8 cellular contexts compared by ENCODE assay signal in genomic region chr10:95907454-95908253, GRCh38. TPM values are rescaled to one million over a fixed set of nuclear protein-coding genes. Genes with fewer than 3 reads are reported as not detected.
DNase-seq lines count a peak whose midpoint lies in the region; ATAC-seq and TF ChIP-seq lines count a peak whose summit lies in the region.

A gene with protein sequence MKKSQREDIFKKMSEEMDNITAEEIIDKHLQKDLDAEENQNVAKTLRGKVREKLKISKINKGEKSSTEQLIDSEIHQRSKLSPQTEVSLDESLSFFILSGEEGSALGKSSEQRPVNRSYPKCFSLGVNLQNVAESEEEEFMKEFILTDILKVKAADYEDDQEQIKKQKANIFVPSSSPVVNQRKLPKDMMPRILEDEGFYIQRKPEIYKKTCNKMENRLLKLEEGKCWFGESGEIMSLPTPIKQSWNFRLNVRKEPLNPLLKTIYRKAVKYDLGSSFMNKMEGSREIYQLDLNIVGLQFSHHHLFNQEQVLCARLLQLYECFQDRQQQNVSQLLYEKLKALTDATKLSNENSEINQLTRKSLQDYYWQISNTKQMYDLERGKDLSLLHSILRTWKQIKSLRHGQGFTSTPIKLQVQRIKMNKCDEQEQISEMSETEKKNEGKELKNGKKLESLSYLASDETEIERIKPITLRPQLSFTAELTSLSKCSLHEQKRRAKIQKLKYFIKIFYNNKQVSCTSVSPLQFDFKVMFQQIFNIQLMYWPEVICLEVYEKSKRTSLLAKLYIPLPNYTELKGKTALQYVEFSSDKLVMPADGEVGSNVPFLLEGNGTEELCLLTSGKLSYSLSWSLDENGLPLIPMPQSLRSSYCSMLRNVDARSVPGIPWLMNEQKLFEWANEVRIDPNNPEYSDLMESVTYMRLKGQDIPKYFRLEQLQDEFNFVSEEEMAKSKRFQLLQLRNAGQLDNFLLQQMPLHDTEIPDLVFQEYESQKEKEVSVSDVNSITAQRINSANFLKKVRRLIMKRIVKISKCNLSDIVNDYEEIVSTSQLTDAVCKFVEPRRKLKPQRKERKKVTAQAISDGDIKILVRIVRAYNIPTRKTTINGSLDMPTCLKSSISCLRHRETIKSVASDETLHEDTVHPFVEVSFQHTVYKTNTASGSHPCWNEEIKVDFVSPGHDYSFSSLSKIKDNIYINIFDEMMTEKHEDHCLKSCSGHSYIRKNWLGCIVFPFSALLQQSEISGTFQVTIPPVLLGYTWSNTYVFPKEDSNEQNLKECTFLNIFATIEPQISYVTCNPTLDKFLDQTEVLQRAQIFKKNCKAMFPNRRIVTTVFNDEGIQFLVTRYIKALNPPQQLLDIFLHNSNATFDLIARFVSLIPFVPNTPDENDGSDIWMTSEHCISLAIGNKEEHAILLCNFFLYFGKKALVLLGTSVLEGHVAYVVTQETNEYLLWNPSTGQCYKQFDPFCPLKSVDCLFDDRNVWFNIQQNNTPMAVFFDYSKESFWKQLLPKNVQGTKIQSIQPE (N-terminal part only) (plus strand): TSS chr10:95907975. CDS start chr10:95911324, 3,349 bp downstream.

- no peaks in the 10 kb centered on the region for H3K27me3 ChIP-seq in lower lobe of right lung (ENCODE audit: low read depth)

- H3K36me3 ChIP-seq in lower lobe of right lung: peaks cover 14% of the 10 kb centered on the region

- H3K4me3 ChIP-seq in lower lobe of right lung: peak within 1 kb of the TSS; percentile 78

- peak; percentile 19 for TF ChIP-seq CTCF in lower lobe of right lung (IDR thresholded peaks at IDR 0.05)

- peak within 1 kb of the TSS; percentile 77 for H3K27ac ChIP-seq in lower lobe of right lung

- peak; percentile 93 for ATAC-seq in GM19035 (IDR thresholded peaks at IDR 0.05; ENCODE audit: unreplicated experiment)
- ATAC-seq in HG03342 (IDR thresholded peaks at IDR 0.05; ENCODE audit: unreplicated experiment): peak; percentile 74
- peak; percentile 98 to 99 for ATAC-seq in lower lobe of right lung

- no peaks in the 10 kb centered on the region for H3K9me3 ChIP-seq in lower lobe of right lung

- intact Hi-C loops in lower lobe of right lung (cut with DNase I): no loop called here

- peak in 13 of 14 donors; percentile 62 to 97 (median 91) for DNase-seq in C1 segment of cervical spinal cord (lab: John Stamatoyannopoulos, UW)
- DNase-seq in NCI-H526 treated with DMSO at 0.1 percent for 48 hours (lab: John Stamatoyannopoulos, UW): peak; percentile 56
- peak; percentile 76 to 80 for DNase-seq in activated CD4-positive, alpha-beta T cell treated with anti-CD3 and anti-CD28 coated beads, Interleukin-2, amount 50 U/mL, for 48 hours
- peak; percentile 90 for DNase-seq in ecto neural progenitor cell (ENCODE audit: low spot score)
- peak; percentile 88 for DNase-seq in lower lobe of right lung
- peak in 2 of 3 donors; percentile 18 to 54 for DNase-seq in stimulated activated CD4-positive, alpha-beta T cell treated with anti-CD3 and anti-CD28 coated beads, TNF-alpha, amount 100 ng/mL, for 1 hour (ENCODE audit: low read depth in 3 of 3, low spot score in 1 of 3)

- peaks cover 5% of the 10 kb centered on the region for H3K4me1 ChIP-seq in lower lobe of right lung

RNA-seq across cellular contexts. Expression of the gene that starts here (rescaled TPM):
- total RNA-seq in lower lobe of right lung: 1.6 TPM

Comparison
In these comparisons a context has a peak if more than half of its experiments do, and no peak if none do; other contexts are left out.
1. Peak in every context shown above with its lines: DNase-seq, ATAC-seq, H3K4me3 ChIP-seq and H3K27ac ChIP-seq.
2. DNase-seq: peak in every context shown above with its lines; median percentile 91 in C1 segment of cervical spinal cord; 90 in ecto neural progenitor cell; 88 in lower lobe of right lung; 78 in activated CD4-positive, alpha-beta T cell treated with anti-CD3 and anti-CD28 coated beads, Interleukin-2, amount 50 U/mL, for 48 hours; 56 in NCI-H526 treated with DMSO at 0.1 percent for 48 hours; 36 in stimulated activated CD4-positive, alpha-beta T cell treated with anti-CD3 and anti-CD28 coated beads, TNF-alpha, amount 100 ng/mL, for 1 hour.